In the genomic region with DNA sequence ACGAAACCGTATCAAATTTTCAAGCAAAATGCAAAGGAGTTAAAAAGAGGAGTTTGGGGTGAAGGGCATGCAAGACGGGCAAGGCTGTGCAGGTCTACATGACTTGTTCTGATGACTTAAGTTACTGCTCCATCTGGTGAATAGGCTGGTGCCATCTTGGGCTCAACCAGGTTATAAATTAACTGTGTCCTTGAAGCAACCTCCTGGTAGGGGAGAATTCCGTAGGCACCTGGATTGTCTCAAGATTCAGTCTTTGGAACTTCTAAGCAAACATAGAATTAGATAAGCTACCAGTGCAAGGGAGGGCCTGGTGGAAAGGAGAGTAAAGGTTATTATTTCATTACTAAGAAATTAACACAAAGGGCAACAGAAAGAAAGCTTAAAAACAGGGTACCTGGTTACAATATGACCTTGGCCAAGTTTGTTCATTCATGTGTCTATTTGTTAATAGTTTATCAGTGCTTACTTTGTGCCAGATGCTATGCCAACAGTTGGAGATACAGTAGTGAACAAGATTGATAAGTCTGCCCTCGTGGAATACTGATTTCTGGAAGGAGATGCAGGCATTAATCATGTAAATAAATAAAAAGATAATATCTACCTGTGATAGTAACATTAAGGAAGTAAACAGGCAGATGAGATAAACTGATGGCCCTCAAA, we compare ENCODE assay signal across 23 cellular contexts.
"Had no signal": no experiment of that assay in that cellular context is flagged by ENCODE, and none has a peak within 500 bp of the region (broad histone marks: within the 10 kb centered on the region; RNA-seq: fewer than 3 reads in every experiment).

No MANE protein-coding gene starts in this region.

- H3K36me3 Mint-ChIP-seq: naive B cell; stimulated activated effector memory CD8-positive, alpha-beta T cell treated with anti-CD3 and anti-CD28 coated beads, Interleukin-12 subunit alpha, Interleukin-12 subunit beta, amount 100 ng/mL, for 72 hours; type B pancreatic cell had no signal

- H3K4me1 ChIP-seq: left ventricle myocardium inferior, right atrium auricular region, suprapubic skin, thyroid gland, uterus had no signal

- H3K4me1 Mint-ChIP-seq: naive B cell; nephron progenitor cell; stimulated activated effector memory CD8-positive, alpha-beta T cell treated with anti-CD3 and anti-CD28 coated beads, Interleukin-12 subunit alpha, Interleukin-12 subunit beta, amount 100 ng/mL, for 72 hours had no signal

- H3K27ac ChIP-seq: left ventricle myocardium inferior, right atrium auricular region, suprapubic skin, thyroid gland, uterus had no signal

- H3K9me3 Mint-ChIP-seq: dendritic cell treated with granulocyte-macrophage colony-stimulating factor and Interleukin-4, amounts not matched to agents 40 ng/mL and 50 ng/mL, for 4 days; naive B cell; nephron progenitor cell; stimulated activated effector memory CD8-positive, alpha-beta T cell treated with anti-CD3 and anti-CD28 coated beads, Interleukin-12 subunit alpha, Interleukin-12 subunit beta, amount 100 ng/mL, for 72 hours; type B pancreatic cell had no signal

- H3K36me3 ChIP-seq: left ventricle myocardium inferior, right atrium auricular region, suprapubic skin, thyroid gland, uterus had no signal

- H3K4me3 Mint-ChIP-seq: dendritic cell treated with granulocyte-macrophage colony-stimulating factor and Interleukin-4, amounts not matched to agents 40 ng/mL and 50 ng/mL, for 4 days; naive B cell; nephron progenitor cell; stimulated activated effector memory CD8-positive, alpha-beta T cell treated with anti-CD3 and anti-CD28 coated beads, Interleukin-12 subunit alpha, Interleukin-12 subunit beta, amount 100 ng/mL, for 72 hours; type B pancreatic cell had no signal

- H3K27me3 ChIP-seq: right atrium auricular region, suprapubic skin, thyroid gland, uterus had no signal

- ATAC-seq: stimulated activated effector memory CD8-positive, alpha-beta T cell treated with anti-CD3 and anti-CD28 coated beads, Interleukin-12 subunit alpha, Interleukin-12 subunit beta, amount 100 ng/mL, for 72 hours; stimulated activated naive CD8-positive, alpha-beta T cell treated with anti-CD3 and anti-CD28 coated beads, Interleukin-15, Interleukin-2, amounts not matched to agents 100 U/mL and 50 U/mL, for 24 hours had no signal

- H3K9me3 ChIP-seq: right atrium auricular region, suprapubic skin, thyroid gland, uterus had no signal

- H3K27me3 Mint-ChIP-seq: dendritic cell treated with granulocyte-macrophage colony-stimulating factor and Interleukin-4, amounts not matched to agents 40 ng/mL and 50 ng/mL, for 4 days had no signal

- H3K27ac Mint-ChIP-seq: dendritic cell treated with granulocyte-macrophage colony-stimulating factor and Interleukin-4, amounts not matched to agents 40 ng/mL and 50 ng/mL, for 4 days; nephron progenitor cell; stimulated activated effector memory CD8-positive, alpha-beta T cell treated with anti-CD3 and anti-CD28 coated beads, Interleukin-12 subunit alpha, Interleukin-12 subunit beta, amount 100 ng/mL, for 72 hours; type B pancreatic cell had no signal

- H3K4me3 ChIP-seq: left ventricle myocardium inferior, lung, right atrium auricular region, suprapubic skin, thyroid gland, uterus had no signal

- FAIRE-seq: colon, islet of Langerhans had no signal

- DNase-seq: cerebellar nuclear complex; foreskin melanocyte; head of caudate nucleus; hypothalamus; left ventricle myocardium inferior; mesenchymal stem cell; midbrain; naive B cell; nephron progenitor cell; posterior cingulate gyrus; stimulated activated CD4-positive, alpha-beta T cell treated with anti-CD3 and anti-CD28 coated beads, Interleukin-4, amount 100 ng/mL, for 1 hour; stimulated activated CD8-positive, alpha-beta memory T cell treated with anti-CD3 and anti-CD28 coated beads, Interleukin-4, amount 100 ng/mL, for 48 hours; stimulated activated naive CD8-positive, alpha-beta T cell treated with anti-CD3 and anti-CD28 coated beads, Interleukin-15, Interleukin-2, amounts not matched to agents 100 U/mL and 50 U/mL, for 24 hours; thyroid gland; uterus had no signal
